ENCODE assay signal across 8 cellular contexts in the genomic region with DNA sequence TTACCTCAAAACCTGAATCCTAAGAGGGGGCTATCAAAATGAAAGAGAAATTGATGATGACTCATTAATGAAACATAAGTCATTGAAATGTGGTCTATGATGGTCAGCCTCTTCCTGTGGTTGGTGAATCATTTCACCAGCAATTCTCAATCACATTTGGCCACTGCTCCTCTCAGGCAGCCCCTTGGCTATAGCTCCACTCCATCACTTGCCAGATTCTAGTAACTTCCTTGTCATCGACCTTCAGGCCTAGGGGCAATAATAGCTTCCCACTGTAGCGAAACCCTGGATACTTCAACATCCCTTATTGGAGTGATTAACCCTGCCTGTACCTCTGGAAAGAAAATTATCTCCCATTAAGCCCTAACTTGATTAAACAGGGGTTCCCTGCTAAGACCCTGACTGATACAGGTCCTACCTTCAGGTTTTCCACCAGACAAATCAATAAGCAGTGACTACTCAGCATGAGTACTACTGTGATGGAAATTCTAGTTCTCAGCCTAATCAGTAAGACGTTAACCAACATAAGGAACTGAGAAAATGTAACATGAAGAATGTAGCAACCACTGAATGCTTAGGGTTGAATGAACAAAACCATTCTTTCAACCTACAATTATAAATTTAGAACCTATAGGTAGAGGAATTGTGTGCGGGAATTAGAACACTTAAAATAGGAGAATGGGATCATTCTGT.
DNase-seq lines count a peak whose midpoint lies in the region; ATAC-seq and TF ChIP-seq lines count a peak whose summit lies in the region.

No MANE protein-coding gene starts in this region.

- peak overlapping the region; percentile 63 for H3K27ac Mint-ChIP-seq in nephron progenitor cell

- no peaks in the 10 kb centered on the region for H3K4me1 Mint-ChIP-seq in nephron progenitor cell

- H3K27me3 Mint-ChIP-seq in nephron progenitor cell (ENCODE audit: low read depth, poor library complexity): peaks cover 22% of the 10 kb centered on the region

- H3K36me3 Mint-ChIP-seq in nephron progenitor cell (ENCODE audit: low read depth): no peaks in the 10 kb centered on the region

- H3K4me3 ChIP-seq in cardiac fibroblast (replicated peaks in 1 of 2; ENCODE audit: low read depth in 2 of 2, low read length in 2 of 2): no peak overlapping the region

- H3K9me3 Mint-ChIP-seq in nephron progenitor cell: no peaks in the 10 kb centered on the region

- TF ChIP-seq CTCF in cardiac fibroblast (IDR thresholded peaks at IDR 0.05; ENCODE audit: low read depth, low read length) (no peak), nephron progenitor cell (IDR thresholded peaks at IDR 0.05) (no peak)

- DNase-seq in ELR (ENCODE audit: low read depth) (peak; percentile 90), cardiac fibroblast (ENCODE audit: low read depth in 2 of 2) (peak; percentile 87 to 95), nephron progenitor cell (no peak), NCI-H774 (lab: John Stamatoyannopoulos, UW) (no peak), NCI-H1694 (lab: John Stamatoyannopoulos, UW) (no peak)
- no peak for DNase-seq in activated CD8-positive, alpha-beta memory T cell treated with anti-CD3 and anti-CD28 coated beads, Interleukin-2, amount 50 U/mL, for 48 hours

- ATAC-seq in GM21367 (IDR thresholded peaks at IDR 0.05; ENCODE audit: unreplicated experiment): peak; percentile 83
- peak; percentile 85 for ATAC-seq in HG03520 (IDR thresholded peaks at IDR 0.05; ENCODE audit: unreplicated experiment)

- H3K4me3 Mint-ChIP-seq in nephron progenitor cell: no peak overlapping the region

Comparison
In these comparisons a context has a peak if more than half of its experiments do, and no peak if none do; other contexts are left out.
1. DNase-seq: peak in ELR (single experiment) and cardiac fibroblast (2 of 2); none in nephron progenitor cell (single experiment), NCI-H774 (single experiment), activated CD8-positive, alpha-beta memory T cell treated with anti-CD3 and anti-CD28 coated beads, Interleukin-2, amount 50 U/mL, for 48 hours (single experiment) and NCI-H1694 (single experiment).